ENCODE assay signal across 9 cellular contexts in genomic region chr11:118924591-118925585, GRCh38. TPM values are rescaled to one million over a fixed set of nuclear protein-coding genes. Genes with fewer than 3 reads are reported as not detected.
DNase-seq lines count a peak whose midpoint lies in the region; ATAC-seq and TF ChIP-seq lines count a peak whose summit lies in the region.
"Had no signal": no experiment of that assay in that cellular context is flagged by ENCODE, and none has a peak within 500 bp of the region (broad histone marks: within the 10 kb centered on the region; RNA-seq: fewer than 3 reads in every experiment).

No MANE protein-coding gene starts in this region.

- H3K27me3 ChIP-seq in dorsolateral prefrontal cortex (no peaks in the 10 kb centered on the region), mesenchymal stem cell (ENCODE audit: control insufficient read depth in 1 of 2, insufficient read depth in 1 of 2, low read length in 2 of 2) (no peaks in the 10 kb centered on the region), thyroid gland (no peaks in the 10 kb centered on the region)

- peak overlapping the region; percentile 12 for H4K91ac ChIP-seq in mesenchymal stem cell (ENCODE audit: low read length)

- no peak for TF ChIP-seq CTCF in GM20000 (IDR thresholded peaks at IDR 0.05; ENCODE audit: extremely low read depth, missing control alignments)
- TF ChIP-seq CTCF in dorsolateral prefrontal cortex (IDR thresholded peaks at IDR 0.05 in 54 of 56, conservative IDR thresholded peaks at IDR 0.05 in 2 of 56; ENCODE audit: low read depth in 1 of 56, partially characterized antibody in 56 of 56), result no peak
- no peak for TF ChIP-seq CTCF in thyroid gland (IDR thresholded peaks at IDR 0.05)

- H3K4me3 ChIP-seq in dorsolateral prefrontal cortex, result peak overlapping the region; percentile 60 to 95 (median 86)
- peak overlapping the region; percentile 78 to 97 for H3K4me3 ChIP-seq in mesenchymal stem cell (ENCODE audit: insufficient read depth in 1 of 2, low read depth in 1 of 2, low read length in 2 of 2)
- peak overlapping the region; percentile 62 to 92 (median 71) for H3K4me3 ChIP-seq in thyroid gland (replicated peaks in 1 of 3)

- H4K8ac ChIP-seq in mesenchymal stem cell (ENCODE audit: low read length), result no peak overlapping the region

- DNase-seq in C1 segment of cervical spinal cord (lab: John Stamatoyannopoulos, UW), result peak in 9 of 14 donors; percentile 35 to 78 (median 64)
- peak; percentile 86 for DNase-seq in GM20000 (ENCODE audit: low spot score)
- DNase-seq in T-helper 2 cell, result peak in 3 of 5 experiments; percentile 49 to 68 (median 50)
- peak in 2 of 10 donors; percentile 70 for DNase-seq in dorsolateral prefrontal cortex
- peak; percentile 60 for DNase-seq in mesenchymal stem cell
- DNase-seq in thyroid gland, result peak; percentile 55 to 58
- DNase-seq in SKM-1 treated with dmso at 0.1 percent for 144 hours (lab: John Stamatoyannopoulos, UW; ENCODE audit: unreplicated experiment), result no peak

- peak overlapping the region; percentile 41 to 56 for H3K4ac ChIP-seq in mesenchymal stem cell (ENCODE audit: low read depth in 1 of 2, low read length in 2 of 2)

- peak overlapping the region; percentile 74 to 97 for H3K18ac ChIP-seq in mesenchymal stem cell (ENCODE audit: low read depth in 1 of 2, low read length in 2 of 2)

- H3K4me1 ChIP-seq in mesenchymal stem cell (ENCODE audit: control insufficient read depth, insufficient read depth, low read depth, low read length), result peaks cover 45% of the 10 kb centered on the region
- H3K4me1 ChIP-seq in thyroid gland, result peaks cover 51 to 56% of the 10 kb centered on the region in 2 donors

- H2BK120ac ChIP-seq in mesenchymal stem cell (ENCODE audit: low read depth, low read length), result peak overlapping the region; percentile 62

- H3K4me2 ChIP-seq in mesenchymal stem cell (ENCODE audit: low read length, poor library complexity, severe bottlenecking), result peak overlapping the region; percentile 85

- intact Hi-C loops in dorsolateral prefrontal cortex (cut with DNase I) (loop anchor here (5.0 kb wide), 2 partner anchors 133 to 233 kb away; partner anchors contain the start of gene DDX6 (in 2 of the 2)), thyroid gland (cut with DNase I) (no loop called here)

- H3K79me1 ChIP-seq in mesenchymal stem cell (replicated peaks; ENCODE audit: low read length, poor library complexity, severe bottlenecking), result no peaks in the 10 kb centered on the region

- peak in 1 of 2 donors; percentile 32 for TF ChIP-seq POLR2A in thyroid gland (IDR thresholded peaks at IDR 0.05)

- no peak overlapping the region for H2AFZ ChIP-seq in mesenchymal stem cell (ENCODE audit: low read depth, low read length)

- H3K36me3 ChIP-seq in mesenchymal stem cell (ENCODE audit: control insufficient read depth in 1 of 2, insufficient read depth in 2 of 2, low read depth in 1 of 2, low read length in 2 of 2) (peaks cover 0 to 13% of the 10 kb centered on the region in 2 experiments), thyroid gland (no peaks in the 10 kb centered on the region)

- H3K9ac ChIP-seq in mesenchymal stem cell (ENCODE audit: low read length), result peak overlapping the region; percentile 95

- no peak for ATAC-seq in GM19324 (IDR thresholded peaks at IDR 0.05; ENCODE audit: low FRiP score, unreplicated experiment)

- H3K14ac ChIP-seq in mesenchymal stem cell (ENCODE audit: low read length in 2 of 2), result peak overlapping the region in 1 of 2 experiments; percentile 95

- 1% methylated on average over 31 of the region's 45 CpGs for WGBS in mesenchymal stem cell
- WGBS in thyroid gland, 2 donors, result 0% methylated on average over 13 to 18 of the region's 45 CpGs

- H3K27ac ChIP-seq in dorsolateral prefrontal cortex, result peak overlapping the region in 58 of 59 donors; percentile 7 to 97 (median 82)
- peak overlapping the region; percentile 70 for H3K27ac ChIP-seq in mesenchymal stem cell (ENCODE audit: low read length, poor library complexity, severe bottlenecking)
- peak overlapping the region; percentile 97 to 99 (median 97) for H3K27ac ChIP-seq in thyroid gland

- peak overlapping the region; percentile 39 for H2BK15ac ChIP-seq in mesenchymal stem cell (ENCODE audit: low read depth, poor library complexity, severe bottlenecking)

- no peak overlapping the region for H2BK5ac ChIP-seq in mesenchymal stem cell (ENCODE audit: low read depth, low read length, poor library complexity, severe bottlenecking)

- peak overlapping the region in 1 of 2 experiments; percentile 42 for H2BK12ac ChIP-seq in mesenchymal stem cell (ENCODE audit: low read length in 2 of 2)

- H2AK5ac ChIP-seq in mesenchymal stem cell (ENCODE audit: low read length, severe bottlenecking), result no peak overlapping the region

- peak overlapping the region in 1 of 2 experiments; percentile 37 for H3K23ac ChIP-seq in mesenchymal stem cell (ENCODE audit: low read length in 2 of 2)

- no peaks in the 10 kb centered on the region for H3K9me3 ChIP-seq in mesenchymal stem cell (ENCODE audit: control insufficient read depth, low read length)
- H3K9me3 ChIP-seq in thyroid gland, result no peaks in the 10 kb centered on the region

RNA-seq across cellular contexts. Expression of gene BCL9L, which starts 0.8 kb away (rescaled TPM):
- total RNA-seq in dorsolateral prefrontal cortex (10 to 100 TPM; 18.7 to 59.0 (median 28.4) TPM), thyroid gland (10 to 100 TPM; 13.2 to 26.2 (median 19.4) TPM)
- 121 TPM for polyA plus RNA-seq in mesenchymal stem cell (2013, experiment 1 of 2)
- polyA plus RNA-seq in mesenchymal stem cell (2013, experiment 2 of 2), result 115 TPM

RNA-seq across cellular contexts. Expression of gene UPK2, which starts 31.2 kb away (rescaled TPM):
- total RNA-seq in dorsolateral prefrontal cortex, result 1 to 10 TPM in 3 of 120 experiments, under 1 TPM in 24, not detected in 93; 0.43 to 1.2 (median 0.59) TPM
- 0.04 TPM for polyA plus RNA-seq in mesenchymal stem cell (2013, experiment 1 of 2)
- not detected for polyA plus RNA-seq in mesenchymal stem cell (2013, experiment 2 of 2)
- total RNA-seq in thyroid gland, result not detected
- total RNA-seq: RPMI7951 had no signal

RNA-seq across cellular contexts. Expression of gene CXCR5, which starts 41.2 kb away (rescaled TPM):
- total RNA-seq in dorsolateral prefrontal cortex (not detected), thyroid gland (not detected)
- 0.01 TPM for polyA plus RNA-seq in mesenchymal stem cell (2013, experiment 1 of 2)
- polyA plus RNA-seq in mesenchymal stem cell (2013, experiment 2 of 2), result 0.01 TPM
- total RNA-seq: RPMI7951 had no signal

RNA-seq across cellular contexts. Expression of gene FOXR1, which starts 46.7 kb away (rescaled TPM):
- total RNA-seq in dorsolateral prefrontal cortex (under 1 TPM in 1 of 120 experiments, not detected in 119; 0.44 TPM), thyroid gland (not detected)
- not detected for polyA plus RNA-seq in mesenchymal stem cell (2013, experiment 1 of 2)
- polyA plus RNA-seq in mesenchymal stem cell (2013, experiment 2 of 2), result not detected
- total RNA-seq: RPMI7951 had no signal
